Comparison of ENCODE assay signal across 14 cellular contexts in the genomic region with DNA sequence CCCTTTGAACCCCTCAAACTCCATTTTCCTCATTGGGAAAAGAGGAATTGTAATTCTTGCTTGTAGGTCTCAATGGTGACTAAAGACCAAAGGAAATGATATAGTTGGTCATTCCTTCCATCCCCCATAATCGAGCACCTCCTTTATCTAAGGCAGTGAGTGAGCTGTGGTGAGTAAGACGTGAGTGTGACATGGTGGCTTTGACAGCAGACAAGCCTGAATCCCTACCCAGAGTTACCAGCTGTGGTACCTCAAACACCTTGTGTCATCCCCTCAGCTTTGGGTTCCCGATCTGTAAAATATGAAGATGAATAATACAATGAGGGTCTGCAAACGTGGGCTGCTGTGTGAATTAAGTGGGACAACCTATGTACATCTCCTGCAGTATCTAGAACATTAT. TPM values are rescaled to one million over a fixed set of nuclear protein-coding genes. Genes with fewer than 3 reads are reported as not detected.
A peak's percentile ranks its signal among the peaks of the same experiment; 100 is the strongest.
DNase-seq lines count a peak whose midpoint lies in the region; ATAC-seq and TF ChIP-seq lines count a peak whose summit lies in the region.
"Had no signal": no experiment of that assay in that cellular context is flagged by ENCODE, and none has a peak within 500 bp of the region (broad histone marks: within the 10 kb centered on the region; RNA-seq: fewer than 3 reads in every experiment).

No MANE protein-coding gene starts in this region.

- H4K20me1 ChIP-seq in OCI-LY1 (ENCODE audit: insufficient read depth, low read length) = no peaks in the 10 kb centered on the region

- H3K27ac Mint-ChIP-seq in T-helper 1 cell treated with Interleukin-12 subunit alpha and Interleukin-12 subunit beta and Interleukin-4 antibody, amounts not matched to agents 30 μg/mL and 1 μg/mL, for 36 hours = peak overlapping the region; percentile 92
- peak overlapping the region; percentile 92 for H3K27ac Mint-ChIP-seq in activated naive CD8-positive, alpha-beta T cell
- H3K27ac Mint-ChIP-seq in stimulated activated effector memory CD8-positive, alpha-beta T cell treated with anti-CD3 and anti-CD28 coated beads, Interleukin-12 subunit alpha, Interleukin-12 subunit beta, amount 100 ng/mL, for 72 hours = peak overlapping the region; percentile 88
- H3K27ac Mint-ChIP-seq in progenitor cell of endocrine pancreas = no peak overlapping the region

- peaks cover 97% of the 10 kb centered on the region for H3K4me1 ChIP-seq in OCI-LY1 (ENCODE audit: insufficient read depth, low read length, severe bottlenecking)

- H3K9me3 Mint-ChIP-seq in T-helper 1 cell treated with Interleukin-12 subunit alpha and Interleukin-12 subunit beta and Interleukin-4 antibody, amounts not matched to agents 30 μg/mL and 1 μg/mL, for 36 hours = no peaks in the 10 kb centered on the region
- H3K9me3 Mint-ChIP-seq in activated naive CD8-positive, alpha-beta T cell (ENCODE audit: low read depth) = no peaks in the 10 kb centered on the region
- no peaks in the 10 kb centered on the region for H3K9me3 Mint-ChIP-seq in stimulated activated effector memory CD8-positive, alpha-beta T cell treated with anti-CD3 and anti-CD28 coated beads, Interleukin-12 subunit alpha, Interleukin-12 subunit beta, amount 100 ng/mL, for 72 hours
- no peaks in the 10 kb centered on the region for H3K9me3 Mint-ChIP-seq in progenitor cell of endocrine pancreas (ENCODE audit: low read depth)

- peaks cover 62% of the 10 kb centered on the region for H3K79me2 ChIP-seq in OCI-LY1 (ENCODE audit: insufficient read depth, low read length)

- TF ChIP-seq CTCF in OCI-LY1 (IDR thresholded peaks at IDR 0.05; ENCODE audit: low read length) (no peak), progenitor cell of endocrine pancreas (IDR thresholded peaks at IDR 0.05; ENCODE audit: unreplicated experiment) (no peak)

- no peak overlapping the region; the same call in 1 of the 2 replicates for H3K9ac ChIP-seq in OCI-LY1 (ENCODE audit: low read length)

- peak overlapping the region; percentile 89 for H3K27ac ChIP-seq in OCI-LY1 (ENCODE audit: low read depth, low read length, poor library complexity, severe bottlenecking)
- H3K27ac ChIP-seq: HL-60 had no signal

- H3K27me3 ChIP-seq in OCI-LY1 (ENCODE audit: insufficient read depth, low read length) = no peaks in the 10 kb centered on the region

- no peak overlapping the region for H2AFZ ChIP-seq in OCI-LY1 (ENCODE audit: low read length)

- H3K9me3 ChIP-seq in OCI-LY1 (ENCODE audit: low read length) = no peaks in the 10 kb centered on the region

- no peaks in the 10 kb centered on the region for H3K9me2 ChIP-seq in OCI-LY1 (ENCODE audit: low read depth, low read length)

- H3K4me3 Mint-ChIP-seq in T-helper 1 cell treated with Interleukin-12 subunit alpha and Interleukin-12 subunit beta and Interleukin-4 antibody, amounts not matched to agents 30 μg/mL and 1 μg/mL, for 36 hours = peak overlapping the region; percentile 69
- H3K4me3 Mint-ChIP-seq in activated naive CD8-positive, alpha-beta T cell = peak overlapping the region; percentile 71
- H3K4me3 Mint-ChIP-seq in stimulated activated effector memory CD8-positive, alpha-beta T cell treated with anti-CD3 and anti-CD28 coated beads, Interleukin-12 subunit alpha, Interleukin-12 subunit beta, amount 100 ng/mL, for 72 hours = peak overlapping the region; percentile 60
- no peak overlapping the region for H3K4me3 Mint-ChIP-seq in progenitor cell of endocrine pancreas (ENCODE audit: low read depth)

- no peaks in the 10 kb centered on the region; the same call in 1 of the 2 replicates for H3F3A ChIP-seq in OCI-LY1 (ENCODE audit: insufficient read depth, low read length)

- H3K27me3 Mint-ChIP-seq in T-helper 1 cell treated with Interleukin-12 subunit alpha and Interleukin-12 subunit beta and Interleukin-4 antibody, amounts not matched to agents 30 μg/mL and 1 μg/mL, for 36 hours (ENCODE audit: low read depth) = no peaks in the 10 kb centered on the region
- H3K27me3 Mint-ChIP-seq in activated naive CD8-positive, alpha-beta T cell = no peaks in the 10 kb centered on the region
- H3K27me3 Mint-ChIP-seq in progenitor cell of endocrine pancreas = peaks cover 15% of the 10 kb centered on the region

- H3K4me1 Mint-ChIP-seq in T-helper 1 cell treated with Interleukin-12 subunit alpha and Interleukin-12 subunit beta and Interleukin-4 antibody, amounts not matched to agents 30 μg/mL and 1 μg/mL, for 36 hours (ENCODE audit: low read depth) = peaks cover 80% of the 10 kb centered on the region
- H3K4me1 Mint-ChIP-seq in activated naive CD8-positive, alpha-beta T cell (ENCODE audit: low read depth) = peaks cover 93% of the 10 kb centered on the region
- peaks cover 87% of the 10 kb centered on the region for H3K4me1 Mint-ChIP-seq in stimulated activated effector memory CD8-positive, alpha-beta T cell treated with anti-CD3 and anti-CD28 coated beads, Interleukin-12 subunit alpha, Interleukin-12 subunit beta, amount 100 ng/mL, for 72 hours
- H3K4me1 Mint-ChIP-seq in progenitor cell of endocrine pancreas (ENCODE audit: low read depth) = peaks cover 15% of the 10 kb centered on the region

- H3K4me3 ChIP-seq in OCI-LY1 (ENCODE audit: low read depth, low read length, poor library complexity, severe bottlenecking) = peak overlapping the region; percentile 20

- DNase-seq in T-helper 1 cell = no peak
- peak in 1 of 2 donors; percentile 54 for DNase-seq in stimulated activated effector memory CD8-positive, alpha-beta T cell treated with anti-CD3 and anti-CD28 coated beads, Interleukin-12 subunit alpha, Interleukin-12 subunit beta, amount 100 ng/mL, for 72 hours (ENCODE audit: low spot score in 2 of 2)
- DNase-seq in HK-2 (ENCODE audit: unreplicated experiment) = no peak
- DNase-seq in progenitor cell of endocrine pancreas (ENCODE audit: low spot score, unreplicated experiment) = no peak
- DNase-seq: aorta, Calu3, dermis blood vessel endothelial cell, mammary epithelial cell had no signal

- H3K36me3 Mint-ChIP-seq in T-helper 1 cell treated with Interleukin-12 subunit alpha and Interleukin-12 subunit beta and Interleukin-4 antibody, amounts not matched to agents 30 μg/mL and 1 μg/mL, for 36 hours (ENCODE audit: low read depth) = peaks cover 30% of the 10 kb centered on the region
- peaks cover 6% of the 10 kb centered on the region for H3K36me3 Mint-ChIP-seq in activated naive CD8-positive, alpha-beta T cell
- H3K36me3 Mint-ChIP-seq in stimulated activated effector memory CD8-positive, alpha-beta T cell treated with anti-CD3 and anti-CD28 coated beads, Interleukin-12 subunit alpha, Interleukin-12 subunit beta, amount 100 ng/mL, for 72 hours = peaks cover 19% of the 10 kb centered on the region
- H3K36me3 Mint-ChIP-seq in progenitor cell of endocrine pancreas (ENCODE audit: insufficient read depth) = no peaks in the 10 kb centered on the region

- peak; percentile 96 for ATAC-seq in stimulated activated effector memory CD8-positive, alpha-beta T cell treated with anti-CD3 and anti-CD28 coated beads, Interleukin-12 subunit alpha, Interleukin-12 subunit beta, amount 100 ng/mL, for 72 hours
- no peak for ATAC-seq in HG02678 (IDR thresholded peaks at IDR 0.05; ENCODE audit: unreplicated experiment)
- ATAC-seq: HCT116 had no signal

- peaks cover 10% of the 10 kb centered on the region for H3K36me3 ChIP-seq in OCI-LY1 (ENCODE audit: insufficient read depth, low read length)

- peak overlapping the region; percentile 49; the same call in 1 of the 2 replicates for H3K4me2 ChIP-seq in OCI-LY1 (ENCODE audit: low read length)

RNA-seq across cellular contexts. Expression of gene TRAF5, which starts 8.4 kb away (rescaled TPM):
- total RNA-seq in progenitor cell of endocrine pancreas = 4.5 and 7.1 TPM in 2 replicates
